ENCODE assay signal across 21 cellular contexts in the genomic region with DNA sequence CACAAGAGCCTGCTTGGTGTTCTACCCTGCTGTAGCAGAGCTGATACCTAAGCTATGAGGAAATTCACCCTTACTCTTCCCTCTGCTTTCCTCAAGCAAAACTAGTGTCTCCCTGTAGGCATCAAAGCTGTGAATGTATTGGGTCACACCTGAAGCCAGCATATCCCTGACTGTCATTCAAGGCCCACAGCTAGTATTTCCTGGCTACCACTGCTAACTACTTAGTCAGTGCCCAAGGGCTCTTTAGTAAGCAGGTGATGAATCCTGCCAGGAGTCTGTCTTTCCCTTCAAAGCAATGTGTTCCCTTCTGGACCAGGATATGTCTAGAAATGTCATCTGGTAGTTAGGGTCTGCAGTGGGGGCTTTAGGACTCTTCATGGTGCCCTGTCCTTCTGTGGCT.
"Had no signal": no experiment of that assay in that cellular context is flagged by ENCODE, and none has a peak within 500 bp of the region (broad histone marks: within the 10 kb centered on the region; RNA-seq: fewer than 3 reads in every experiment).

No MANE protein-coding gene starts in this region.

- H3K9me3 ChIP-seq: colonic mucosa, esophagus muscularis mucosa, gastrocnemius medialis, heart right ventricle, left lung, lower lobe of right lung had no signal

- H3K27me3 ChIP-seq: colonic mucosa, esophagus muscularis mucosa, gastrocnemius medialis, left lung had no signal

- H3K4me1 ChIP-seq: colonic mucosa, esophagus muscularis mucosa, gastrocnemius medialis, heart right ventricle, left lung, lower lobe of right lung had no signal

- H3K4me3 ChIP-seq: colonic mucosa, esophagus muscularis mucosa, gastrocnemius medialis, heart right ventricle, left lung, lower lobe of right lung had no signal

- H3K36me3 ChIP-seq: colonic mucosa, esophagus muscularis mucosa, gastrocnemius medialis, heart right ventricle, left lung, lower lobe of right lung had no signal

- DNase-seq: colonic mucosa; cortex of kidney; effector CD8-positive, alpha-beta T cell; effector memory CD8-positive, alpha-beta T cell; endodermal cell; foreskin melanocyte; gastrocnemius medialis; glutamatergic neuron; head of caudate nucleus; heart right ventricle; hippocampal formation; left cardiac atrium; left ventricle myocardium superior; lower lobe of right lung; mesendoderm; midbrain had no signal

- FAIRE-seq: endometrium, islet of Langerhans, keratinocyte had no signal

- H3K27ac ChIP-seq: colonic mucosa, esophagus muscularis mucosa, gastrocnemius medialis, heart right ventricle, left lung, lower lobe of right lung had no signal

- ATAC-seq: effector memory CD8-positive, alpha-beta T cell; gastrocnemius medialis; heart right ventricle; left cardiac atrium; left lung; left ventricle myocardium superior; lower lobe of right lung had no signal
